1 cellular context compared by ENCODE assay signal in the genomic region with DNA sequence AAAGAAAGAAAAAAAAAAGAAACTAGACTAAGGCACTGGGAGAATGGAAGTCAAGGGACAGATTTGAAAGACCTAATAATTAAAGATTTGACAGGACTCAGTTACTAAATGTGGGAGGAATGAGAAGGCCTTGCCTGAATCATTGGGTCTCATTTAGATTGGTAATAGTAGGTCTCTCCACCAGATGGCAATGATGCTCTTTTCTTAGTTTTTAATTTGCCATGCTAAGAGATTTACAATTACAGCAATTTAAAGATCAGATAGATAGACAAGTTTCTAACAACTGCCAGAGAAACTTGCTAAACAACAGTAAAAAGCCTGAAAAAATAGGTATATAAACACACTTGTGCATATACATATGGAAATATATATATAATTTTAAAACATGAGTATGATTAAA.
TF ChIP-seq lines count a peak whose summit lies in the region.

No MANE protein-coding gene starts in this region.

TF ChIP-seq in WTC11, 78 proteins besides CTCF, POLR2A, EP300 and RAD21 (continued from another document):
- TF ChIP-seq, protein P1, sequence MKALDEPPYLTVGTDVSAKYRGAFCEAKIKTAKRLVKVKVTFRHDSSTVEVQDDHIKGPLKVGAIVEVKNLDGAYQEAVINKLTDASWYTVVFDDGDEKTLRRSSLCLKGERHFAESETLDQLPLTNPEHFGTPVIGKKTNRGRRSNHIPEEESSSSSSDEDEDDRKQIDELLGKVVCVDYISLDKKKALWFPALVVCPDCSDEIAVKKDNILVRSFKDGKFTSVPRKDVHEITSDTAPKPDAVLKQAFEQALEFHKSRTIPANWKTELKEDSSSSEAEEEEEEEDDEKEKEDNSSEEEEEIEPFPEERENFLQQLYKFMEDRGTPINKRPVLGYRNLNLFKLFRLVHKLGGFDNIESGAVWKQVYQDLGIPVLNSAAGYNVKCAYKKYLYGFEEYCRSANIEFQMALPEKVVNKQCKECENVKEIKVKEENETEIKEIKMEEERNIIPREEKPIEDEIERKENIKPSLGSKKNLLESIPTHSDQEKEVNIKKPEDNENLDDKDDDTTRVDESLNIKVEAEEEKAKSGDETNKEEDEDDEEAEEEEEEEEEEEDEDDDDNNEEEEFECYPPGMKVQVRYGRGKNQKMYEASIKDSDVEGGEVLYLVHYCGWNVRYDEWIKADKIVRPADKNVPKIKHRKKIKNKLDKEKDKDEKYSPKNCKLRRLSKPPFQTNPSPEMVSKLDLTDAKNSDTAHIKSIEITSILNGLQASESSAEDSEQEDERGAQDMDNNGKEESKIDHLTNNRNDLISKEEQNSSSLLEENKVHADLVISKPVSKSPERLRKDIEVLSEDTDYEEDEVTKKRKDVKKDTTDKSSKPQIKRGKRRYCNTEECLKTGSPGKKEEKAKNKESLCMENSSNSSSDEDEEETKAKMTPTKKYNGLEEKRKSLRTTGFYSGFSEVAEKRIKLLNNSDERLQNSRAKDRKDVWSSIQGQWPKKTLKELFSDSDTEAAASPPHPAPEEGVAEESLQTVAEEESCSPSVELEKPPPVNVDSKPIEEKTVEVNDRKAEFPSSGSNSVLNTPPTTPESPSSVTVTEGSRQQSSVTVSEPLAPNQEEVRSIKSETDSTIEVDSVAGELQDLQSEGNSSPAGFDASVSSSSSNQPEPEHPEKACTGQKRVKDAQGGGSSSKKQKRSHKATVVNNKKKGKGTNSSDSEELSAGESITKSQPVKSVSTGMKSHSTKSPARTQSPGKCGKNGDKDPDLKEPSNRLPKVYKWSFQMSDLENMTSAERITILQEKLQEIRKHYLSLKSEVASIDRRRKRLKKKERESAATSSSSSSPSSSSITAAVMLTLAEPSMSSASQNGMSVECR (CRISPR knock-in tag; IDR thresholded peaks at IDR 0.05; ENCODE audit: borderline replicate concordance) = no peak
- no peak for TF ChIP-seq NFE2L1 (CRISPR knock-in tag; IDR thresholded peaks at IDR 0.05)
